In genomic region chr7:25238056-25238745, GRCh38 we compare ENCODE assay signal across 21 cellular contexts. TPM values are rescaled to one million over a fixed set of nuclear protein-coding genes. Genes with fewer than 3 reads are reported as not detected.
"Had no signal": no experiment of that assay in that cellular context is flagged by ENCODE, and none has a peak within 500 bp of the region (broad histone marks: within the 10 kb centered on the region; RNA-seq: fewer than 3 reads in every experiment).

No MANE protein-coding gene starts in this region.

- H3K36me3 ChIP-seq: esophagus squamous epithelium, ovary, spleen, thoracic aorta, transverse colon, vagina had no signal

- H3K4me1 ChIP-seq: esophagus squamous epithelium, spleen had no signal

- H3K27me3 ChIP-seq: ovary, transverse colon, vagina had no signal

- H3K4me3 ChIP-seq: esophagus squamous epithelium, lung, ovary, psoas muscle, skin epidermis, spleen, thoracic aorta, transverse colon, vagina had no signal

- H3K9me3 ChIP-seq: esophagus squamous epithelium, ovary, psoas muscle, spleen, thoracic aorta, transverse colon, vagina had no signal

- DNase-seq: cortex of kidney; effector memory CD8-positive, alpha-beta T cell; erythroblast; esophagus squamous epithelium; foreskin melanocyte; natural killer cell; occipital lobe; ovary; posterior cingulate gyrus; psoas muscle; right cardiac atrium; spleen; stimulated activated naive B cell treated with anti-CD40 and anti-IgM and Interleukin-4, amounts not matched to agents 10 μg/mL and 1 μg/mL and 100 μg/mL, for 72 hours; transverse colon had no signal

- ATAC-seq: effector memory CD8-positive, alpha-beta T cell; natural killer cell; psoas muscle; right cardiac atrium; stimulated activated naive B cell treated with anti-CD40 and anti-IgM and Interleukin-4, amounts not matched to agents 10 μg/mL and 1 μg/mL and 100 μg/mL, for 72 hours had no signal

- H3K27ac ChIP-seq: esophagus squamous epithelium, ovary, psoas muscle, skin epidermis, spleen, thoracic aorta, transverse colon, vagina had no signal

RNA-seq across cellular contexts. Expression of gene NPVF, which starts 9.9 kb away (rescaled TPM):
- polyA plus RNA-seq: keratinocyte, liver, lung, neural cell, ovary, psoas muscle, right cardiac atrium, spleen had no signal
